In genomic region chr14:103091041-103091882, GRCh38 we compare ENCODE assay signal across 9 cellular contexts. TPM values are rescaled to one million over a fixed set of nuclear protein-coding genes. Genes with fewer than 3 reads are reported as not detected.
DNase-seq lines count a peak whose midpoint lies in the region; ATAC-seq and TF ChIP-seq lines count a peak whose summit lies in the region.
"Had no signal": no experiment of that assay in that cellular context is flagged by ENCODE, and none has a peak within 500 bp of the region (broad histone marks: within the 10 kb centered on the region; RNA-seq: fewer than 3 reads in every experiment).

No MANE protein-coding gene starts in this region.

- peak overlapping the region; percentile 67 for H3K9ac ChIP-seq in NT2/D1 (ENCODE audit: insufficient read length, low read depth)

- in situ Hi-C loops in gastrocnemius medialis (cut with MboI; ENCODE audit: low sequenced_read_pairs in 4 of 4) = loop anchor here in 1 of 4 donors (25.0 kb wide), 1 partner anchor 196 kb away; no protein-coding TSS in a partner anchor

- CTCF ChIA-PET in Calu3 (lab: Charles Lee) = interaction anchor here (0.7 kb wide), 1 partner anchor 14 kb away, joined by 3 read pairs; no protein-coding TSS in a partner anchor

- no peak for TF ChIP-seq POLR2A in gastrocnemius medialis (IDR thresholded peaks at IDR 0.05)

- no peak overlapping the region for H3K27ac Mint-ChIP-seq in Calu3 (ENCODE audit: unreplicated experiment)
- no peak overlapping the region for H3K27ac Mint-ChIP-seq in activated T-helper 17 cell treated with anti-CD3 and anti-CD28 coated beads, Interleukin-2, amount 50 U/mL, for 72 hours
- no peak overlapping the region for H3K27ac Mint-ChIP-seq in glutamatergic neuron (ENCODE audit: unreplicated experiment)

- H3K27ac ChIP-seq in gastrocnemius medialis = no peak overlapping the region
- H3K27ac ChIP-seq: SK-N-MC had no signal

- H3K4me3 ChIP-seq in H7 (ENCODE audit: insufficient read depth, low read depth, low read length) (peak overlapping the region; percentile 45), NT2/D1 (ENCODE audit: insufficient read length, low read depth) (peak overlapping the region; percentile 34), gastrocnemius medialis (peak overlapping the region; percentile 34 to 59 (median 48))
- H3K4me3 ChIP-seq: SK-N-MC had no signal

- H3K4me1 Mint-ChIP-seq in Calu3 (ENCODE audit: low read depth, unreplicated experiment) (peaks cover 15% of the 10 kb centered on the region), glutamatergic neuron (ENCODE audit: low read depth, unreplicated experiment) (peaks cover 2% of the 10 kb centered on the region)
- H3K4me1 Mint-ChIP-seq in activated T-helper 17 cell treated with anti-CD3 and anti-CD28 coated beads, Interleukin-2, amount 50 U/mL, for 72 hours = no peaks in the 10 kb centered on the region

- H3K36me3 ChIP-seq in H7 (replicated peaks; ENCODE audit: control insufficient read depth, insufficient read depth, low read length) (no peaks in the 10 kb centered on the region), NT2/D1 (ENCODE audit: insufficient read depth, insufficient read length, low read length) (no peaks in the 10 kb centered on the region), gastrocnemius medialis (no peaks in the 10 kb centered on the region)

- no peaks in the 10 kb centered on the region for H3K27me3 Mint-ChIP-seq in Calu3 (ENCODE audit: unreplicated experiment)
- H3K27me3 Mint-ChIP-seq in activated T-helper 17 cell treated with anti-CD3 and anti-CD28 coated beads, Interleukin-2, amount 50 U/mL, for 72 hours = peaks cover 5% of the 10 kb centered on the region
- peaks cover 4% of the 10 kb centered on the region for H3K27me3 Mint-ChIP-seq in glutamatergic neuron (ENCODE audit: unreplicated experiment)

- no TSS peak for BruUV-seq in Calu3 (replicated peaks; lab: Mats Ljungman, UMichigan)

- peak overlapping the region; percentile 24 for H3K4me3 Mint-ChIP-seq in Calu3 (ENCODE audit: low read depth, unreplicated experiment)
- peak overlapping the region; percentile 55 for H3K4me3 Mint-ChIP-seq in activated T-helper 17 cell treated with anti-CD3 and anti-CD28 coated beads, Interleukin-2, amount 50 U/mL, for 72 hours
- peak overlapping the region; percentile 13 for H3K4me3 Mint-ChIP-seq in glutamatergic neuron (ENCODE audit: unreplicated experiment)

- peak; percentile 86 for ATAC-seq in activated T-helper 17 cell treated with anti-CD3 and anti-CD28 coated beads, Interleukin-2, amount 50 U/mL, for 72 hours (replicated peaks)
- ATAC-seq in gastrocnemius medialis (peak in 1 of 2 donors; percentile 52), HG02840 (IDR thresholded peaks at IDR 0.05; ENCODE audit: low FRiP score, unreplicated experiment) (no peak)

- intact Hi-C loops in Calu3 (cut with micrococcal nuclease; ENCODE audit: unreplicated experiment) (no loop called here), gastrocnemius medialis (cut with DNase I; ENCODE audit: low total_unique reads) (loop anchor here (1.0 kb wide), 1 partner anchor 397 kb away; no protein-coding TSS in a partner anchor)

- no peaks in the 10 kb centered on the region for H3K9me3 Mint-ChIP-seq in Calu3 (ENCODE audit: low read depth, unreplicated experiment)
- no peaks in the 10 kb centered on the region for H3K9me3 Mint-ChIP-seq in activated T-helper 17 cell treated with anti-CD3 and anti-CD28 coated beads, Interleukin-2, amount 50 U/mL, for 72 hours
- no peaks in the 10 kb centered on the region for H3K9me3 Mint-ChIP-seq in glutamatergic neuron (ENCODE audit: unreplicated experiment)

- H3K4me1 ChIP-seq in NT2/D1 (ENCODE audit: insufficient read depth, insufficient read length) = peaks cover 33% of the 10 kb centered on the region
- peaks cover 0 to 8% of the 10 kb centered on the region in 2 donors for H3K4me1 ChIP-seq in gastrocnemius medialis

- DNase-seq in Calu3 (peak; percentile 75), H7 (peak; percentile 96), NT2/D1 (ENCODE audit: low read depth, low spot score) (no peak), glutamatergic neuron (no peak), gastrocnemius medialis (no peak), NCI-H1105 (lab: John Stamatoyannopoulos, UW) (no peak)

- TF ChIP-seq CTCF in Calu3 (IDR thresholded peaks at IDR 0.05; ENCODE audit: unreplicated experiment) (peak; percentile 68), glutamatergic neuron (IDR thresholded peaks at IDR 0.05; ENCODE audit: partially characterized antibody, unreplicated experiment) (no peak), gastrocnemius medialis (IDR thresholded peaks at IDR 0.05 in 4 of 5, conservative IDR thresholded peaks at IDR 0.05 in 1 of 5) (peak in 3 of 5 experiments; percentile 55 to 58 (median 56))

- H3K27me3 ChIP-seq in H7 (ENCODE audit: control insufficient read depth, insufficient read depth, low read length) = peaks cover 6% of the 10 kb centered on the region
- peaks cover 2% of the 10 kb centered on the region for H3K27me3 ChIP-seq in NT2/D1 (ENCODE audit: insufficient read depth, insufficient read length)
- no peaks in the 10 kb centered on the region for H3K27me3 ChIP-seq in gastrocnemius medialis

- H3K9me3 ChIP-seq in NT2/D1 (ENCODE audit: insufficient read depth, low read length) = no peaks in the 10 kb centered on the region
- no peaks in the 10 kb centered on the region for H3K9me3 ChIP-seq in gastrocnemius medialis

- peaks cover 9% of the 10 kb centered on the region for H3K36me3 Mint-ChIP-seq in Calu3 (ENCODE audit: insufficient read depth, unreplicated experiment)
- H3K36me3 Mint-ChIP-seq in activated T-helper 17 cell treated with anti-CD3 and anti-CD28 coated beads, Interleukin-2, amount 50 U/mL, for 72 hours (ENCODE audit: low read depth) = no peaks in the 10 kb centered on the region
- H3K36me3 Mint-ChIP-seq in glutamatergic neuron (ENCODE audit: unreplicated experiment) = no peaks in the 10 kb centered on the region

RNA-seq across cellular contexts. Expression of gene EXOC3L4, which starts 3.3 kb away (rescaled TPM):
- total RNA-seq in Calu3 (2022) = 10.9 and 13.5 TPM in 2 replicates
- total RNA-seq in H7 (2014; rRNA removed; shearing (Covaris generic)) = 0.21 TPM in 1 of 2 replicates, not detected in the other
- total RNA-seq in activated T-helper 17 cell treated with anti-CD3 and anti-CD28 coated beads, Interleukin-2, amount 50 U/mL, for 72 hours = not detected
- total RNA-seq in glutamatergic neuron (ENCODE audit: unreplicated experiment) = 0.81 TPM
- 1 to 10 TPM in 1 of 4 donors, under 1 TPM in 1, not detected in 2; 0.35 to 2.4 TPM for total RNA-seq in gastrocnemius medialis

RNA-seq across cellular contexts. Expression of gene LBHD2, which starts 7.3 kb away (rescaled TPM):
- total RNA-seq in Calu3 (2022) (not detected in 2 replicates), glutamatergic neuron (ENCODE audit: unreplicated experiment) (not detected), gastrocnemius medialis (not detected)
- not detected in 2 replicates for total RNA-seq in H7 (2014; rRNA removed; shearing (Covaris generic))
- total RNA-seq in activated T-helper 17 cell treated with anti-CD3 and anti-CD28 coated beads, Interleukin-2, amount 50 U/mL, for 72 hours = not detected

RNA-seq across cellular contexts. Expression of gene TNFAIP2, which starts 32.0 kb away (rescaled TPM):
- total RNA-seq in Calu3 (2022) = 113 and 195 TPM in 2 replicates
- total RNA-seq in H7 (2014; rRNA removed; shearing (Covaris generic)) = 30.1 and 38.7 TPM in 2 replicates
- total RNA-seq in activated T-helper 17 cell treated with anti-CD3 and anti-CD28 coated beads, Interleukin-2, amount 50 U/mL, for 72 hours = 1 to 10 TPM; 3.0 to 4.0 TPM
- total RNA-seq in glutamatergic neuron (ENCODE audit: unreplicated experiment) = 4.3 TPM
- 10 to 100 TPM; 14.8 to 72.9 (median 22.3) TPM for total RNA-seq in gastrocnemius medialis

RNA-seq across cellular contexts. Expression of gene CDC42BPB, which starts 33.9 kb away (rescaled TPM):
- 98.7 and 112 TPM in 2 replicates for total RNA-seq in Calu3 (2022)
- 56.1 and 59.8 TPM in 2 replicates for total RNA-seq in H7 (2014; rRNA removed; shearing (Covaris generic))
- 1 to 10 TPM; 7.2 to 7.3 TPM for total RNA-seq in activated T-helper 17 cell treated with anti-CD3 and anti-CD28 coated beads, Interleukin-2, amount 50 U/mL, for 72 hours
- 125 TPM for total RNA-seq in glutamatergic neuron (ENCODE audit: unreplicated experiment)
- 10 to 100 TPM; 30.0 to 64.3 (median 32.6) TPM for total RNA-seq in gastrocnemius medialis

Comparison
In these comparisons a context has a peak if more than half of its experiments do, and no peak if none do; other contexts are left out.
1. DNase-seq: peak in Calu3 (single experiment) and H7 (single experiment); none in NT2/D1 (single experiment), glutamatergic neuron (single experiment), gastrocnemius medialis (0 of 2) and NCI-H1105 (single experiment).
2. Peak in every context shown above with its lines, with median percentiles within 50 percentile points of each other: H3K4me3 Mint-ChIP-seq and H3K4me3 ChIP-seq.